Comparison of ENCODE assay signal across 18 cellular contexts in the genomic region with DNA sequence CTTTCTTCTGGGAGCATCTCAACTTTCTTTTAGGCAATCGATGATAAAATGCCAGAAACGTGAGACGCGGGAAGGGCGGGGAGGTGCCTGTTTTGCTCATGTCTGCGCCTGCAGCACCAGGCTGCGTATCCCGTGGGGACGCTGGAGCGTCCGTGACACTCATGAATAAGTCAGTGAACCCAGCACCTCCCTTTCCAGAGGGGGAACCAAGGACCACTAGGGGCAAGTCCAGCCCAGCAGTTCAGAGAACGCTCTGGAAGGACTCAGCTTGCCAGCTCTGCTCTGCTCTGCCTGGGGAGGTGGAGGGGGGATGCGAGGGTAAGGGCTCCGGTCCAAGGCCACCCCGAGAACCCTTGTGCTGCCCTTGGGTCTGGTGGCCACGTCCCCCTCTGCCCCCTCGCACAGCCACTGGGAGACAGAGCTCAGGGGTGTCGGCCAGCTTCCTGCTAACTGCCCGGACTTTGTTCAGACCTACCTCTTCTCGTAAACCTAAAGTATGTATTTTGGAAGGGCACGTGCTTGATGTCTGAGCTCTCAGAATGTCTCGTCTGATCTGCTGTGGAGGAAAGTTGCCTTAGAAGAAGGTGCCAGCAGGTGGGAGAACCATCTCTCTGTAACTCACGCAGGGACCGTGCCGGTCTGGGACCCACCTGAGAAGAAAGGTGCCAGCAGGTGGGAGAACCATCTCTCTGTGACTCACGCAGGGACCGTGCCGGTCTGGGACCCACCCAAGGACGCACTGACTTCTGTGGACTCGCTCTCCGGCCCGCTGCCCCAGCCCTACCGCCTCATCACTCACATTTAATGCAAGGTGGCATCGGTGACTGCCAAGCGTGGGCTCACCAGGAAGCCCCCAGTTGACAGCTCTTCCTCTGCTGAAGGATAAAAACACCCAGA.
"Had no signal": no experiment of that assay in that cellular context is flagged by ENCODE, and none has a peak within 500 bp of the region (broad histone marks: within the 10 kb centered on the region; RNA-seq: fewer than 3 reads in every experiment).

No MANE protein-coding gene starts in this region.

- H3K27ac Mint-ChIP-seq: activated CD4-positive, alpha-beta T cell treated with anti-CD3 and anti-CD28 coated beads, Interleukin-2, amount 10 ng/mL, durations not matched to agents 24 days and 14 days; activated CD8-positive, alpha-beta T cell treated with anti-CD3 and anti-CD28 coated beads for 36 hours; brain; natural killer cell treated with Interleukin-12 subunit alpha and Interleukin-12 subunit beta and Interleukin-15 and Interleukin-18, amount 100 ng/mL, for 72 hours; T-helper 1 cell treated with Interleukin-12 subunit alpha and Interleukin-12 subunit beta and Interleukin-4 antibody, amounts not matched to agents 30 μg/mL and 1 μg/mL, for 36 hours; type B pancreatic cell had no signal

- H3K36me3 Mint-ChIP-seq: activated naive CD8-positive, alpha-beta T cell; brain; natural killer cell treated with Interleukin-12 subunit alpha and Interleukin-12 subunit beta and Interleukin-15 and Interleukin-18, amount 100 ng/mL, for 72 hours; type B pancreatic cell had no signal

- H3K27me3 ChIP-seq: colonic mucosa, gastroesophageal sphincter, heart left ventricle had no signal

- H3K36me3 ChIP-seq: colonic mucosa, SJSA1 had no signal

- H3K9me3 Mint-ChIP-seq: activated CD4-positive, alpha-beta T cell treated with anti-CD3 and anti-CD28 coated beads, Interleukin-2, amount 10 ng/mL, durations not matched to agents 24 days and 14 days; activated CD8-positive, alpha-beta T cell treated with anti-CD3 and anti-CD28 coated beads for 36 hours; brain; natural killer cell treated with Interleukin-12 subunit alpha and Interleukin-12 subunit beta and Interleukin-15 and Interleukin-18, amount 100 ng/mL, for 72 hours; T-helper 1 cell treated with Interleukin-12 subunit alpha and Interleukin-12 subunit beta and Interleukin-4 antibody, amounts not matched to agents 30 μg/mL and 1 μg/mL, for 36 hours; type B pancreatic cell had no signal

- ATAC-seq: activated CD8-positive, alpha-beta T cell treated with anti-CD3 and anti-CD28 coated beads for 36 hours; gastroesophageal sphincter; natural killer cell treated with Interleukin-12 subunit alpha and Interleukin-12 subunit beta and Interleukin-15 and Interleukin-18, amount 100 ng/mL, for 72 hours had no signal

- H3K4me3 ChIP-seq: colonic mucosa, gastroesophageal sphincter, heart left ventricle, lower lobe of right lung, SJSA1, stomach had no signal

- H3K9me3 ChIP-seq: colonic mucosa, gastroesophageal sphincter, heart left ventricle, lower lobe of right lung, stomach had no signal

- DNase-seq: activated CD4-positive, alpha-beta T cell treated with anti-CD3 and anti-CD28 coated beads, Interleukin-2, amount 10 ng/mL, durations not matched to agents 24 days and 14 days; activated CD8-positive, alpha-beta T cell treated with anti-CD3 and anti-CD28 coated beads for 36 hours; activated gamma-delta T cell; activated T-cell treated with anti-CD3 and anti-CD28 coated beads, Interleukin-2, amount 50 U/mL, for 48 hours; amygdala; central memory CD4-positive, alpha-beta T cell; colonic mucosa; heart left ventricle; lower lobe of right lung; stimulated activated CD4-positive, alpha-beta T cell treated with anti-CD3 and anti-CD28 coated beads, Interleukin-2, amount 100 ng/mL, for 24 hours; stomach had no signal

- H3K4me1 ChIP-seq: colonic mucosa, gastroesophageal sphincter, heart left ventricle, lower lobe of right lung, SJSA1, stomach had no signal

- H3K27me3 Mint-ChIP-seq: activated CD4-positive, alpha-beta T cell treated with anti-CD3 and anti-CD28 coated beads, Interleukin-2, amount 10 ng/mL, durations not matched to agents 24 days and 14 days had no signal

- H3K27ac ChIP-seq: colonic mucosa, gastroesophageal sphincter, heart left ventricle, lower lobe of right lung, SJSA1, stomach had no signal

- H3K4me3 Mint-ChIP-seq: activated CD4-positive, alpha-beta T cell treated with anti-CD3 and anti-CD28 coated beads, Interleukin-2, amount 10 ng/mL, durations not matched to agents 24 days and 14 days; activated CD8-positive, alpha-beta T cell treated with anti-CD3 and anti-CD28 coated beads for 36 hours; activated naive CD8-positive, alpha-beta T cell; brain; natural killer cell treated with Interleukin-12 subunit alpha and Interleukin-12 subunit beta and Interleukin-15 and Interleukin-18, amount 100 ng/mL, for 72 hours; T-helper 1 cell treated with Interleukin-12 subunit alpha and Interleukin-12 subunit beta and Interleukin-4 antibody, amounts not matched to agents 30 μg/mL and 1 μg/mL, for 36 hours; type B pancreatic cell had no signal

- H3K4me1 Mint-ChIP-seq: activated CD4-positive, alpha-beta T cell treated with anti-CD3 and anti-CD28 coated beads, Interleukin-2, amount 10 ng/mL, durations not matched to agents 24 days and 14 days had no signal
